ENCODE assay signal across 8 cellular contexts in the genomic region with DNA sequence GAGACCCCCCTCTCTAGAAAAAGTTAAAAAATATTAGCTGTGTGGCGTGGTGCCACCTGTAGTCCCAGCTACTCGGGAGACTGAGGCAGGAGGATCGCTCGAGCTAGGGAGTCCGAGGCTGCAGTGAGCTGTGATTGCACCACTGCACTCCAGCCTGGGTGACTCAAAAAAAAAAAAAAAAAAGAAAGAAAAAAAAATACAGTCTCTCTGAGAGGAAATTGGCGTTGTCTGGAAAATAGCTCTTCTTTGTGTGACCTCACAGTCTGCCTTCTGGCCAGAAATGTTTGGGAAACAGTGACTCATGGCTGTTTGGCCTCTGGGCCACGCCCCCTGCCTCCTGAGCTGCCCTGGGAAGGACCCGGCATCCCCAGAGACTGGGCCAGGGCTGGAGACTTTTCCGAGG. TPM values are rescaled to one million over a fixed set of nuclear protein-coding genes. Genes with fewer than 3 reads are reported as not detected.
A peak's percentile ranks its signal among the peaks of the same experiment; 100 is the strongest.
DNase-seq lines count a peak whose midpoint lies in the region; ATAC-seq, FAIRE-seq and TF ChIP-seq lines count a peak whose summit lies in the region.

No MANE protein-coding gene starts in this region.

- H3K27me3 ChIP-seq in small intestine (ENCODE audit: control insufficient read depth in 2 of 2, insufficient read depth in 2 of 2, low read length in 2 of 2) = no peaks in the 10 kb centered on the region

- POLR2A ChIA-PET in OCI-LY7 (lab: Charles Lee) = interaction anchor here (0.6 to 1.1 kb wide), 3 partner anchors 8 to 676 kb away, joined by 3 to 4 read pairs (median 3); no protein-coding TSS in a partner anchor

- H3K9me2 ChIP-seq in OCI-LY7 (ENCODE audit: insufficient read depth, low read length) = no peaks in the 10 kb centered on the region

- no peak overlapping the region for H2AFZ ChIP-seq in OCI-LY7 (ENCODE audit: low read length)

- H3K9me3 ChIP-seq in small intestine (ENCODE audit: control insufficient read depth, low read depth) (no peaks in the 10 kb centered on the region), OCI-LY7 (ENCODE audit: low read length) (no peaks in the 10 kb centered on the region)

- 35 to 51% (median 50%) methylated on average over 9 of the region's 9 CpGs for WGBS in small intestine, 3 donors

- H3K36me3 ChIP-seq in small intestine (ENCODE audit: control insufficient read depth in 2 of 2, insufficient read depth in 2 of 2, low read length in 2 of 2) (peaks cover 0 to under 1% of the 10 kb centered on the region in 2 donors), OCI-LY7 (ENCODE audit: insufficient read depth, low read length) (no peaks in the 10 kb centered on the region)

- no peak overlapping the region for H3K4me3 ChIP-seq in LNCaP clone FGC (ENCODE audit: low read depth, low read length)
- no peak overlapping the region for H3K4me3 ChIP-seq in astrocyte of the spinal cord (ENCODE audit: low read depth, low read length)
- peak overlapping the region in 1 of 2 donors; percentile 15 for H3K4me3 ChIP-seq in small intestine (ENCODE audit: low read depth in 1 of 2, low read length in 2 of 2)
- no peak overlapping the region for H3K4me3 ChIP-seq in OCI-LY7 (ENCODE audit: low read depth, low read length, poor library complexity, severe bottlenecking)

- FAIRE-seq in small intestine (lab: Jason Lieb, UNC) = no peak

- BruUV-seq in OCI-LY7 (replicated peaks; lab: Mats Ljungman, UMichigan) = no TSS peak

- no peak overlapping the region for H3K4me2 ChIP-seq in OCI-LY7 (ENCODE audit: low read length)

- peak overlapping the region in 1 of 2 donors; percentile 95 for H3K27ac ChIP-seq in small intestine (ENCODE audit: low read depth in 1 of 2, low read length in 1 of 2)
- no peak overlapping the region for H3K27ac ChIP-seq in OCI-LY7 (ENCODE audit: low read depth, low read length, poor library complexity, severe bottlenecking)

- TF ChIP-seq CTCF in LNCaP clone FGC (IDR thresholded peaks at IDR 0.05; ENCODE audit: control insufficient read depth, extremely low read depth, insufficient read depth) = no peak
- TF ChIP-seq CTCF in astrocyte of the spinal cord (IDR thresholded peaks at IDR 0.05; ENCODE audit: low read depth, low read length) = no peak
- TF ChIP-seq CTCF in OCI-LY7 (conservative IDR thresholded peaks at IDR 0.05; ENCODE audit: low read length) = no peak

- peak; percentile 58 for DNase-seq in Ammon's horn (ENCODE audit: low spot score)
- DNase-seq in LNCaP clone FGC (ENCODE audit: low read depth) = peak; percentile 65
- peak; percentile 95 for DNase-seq in astrocyte of the spinal cord (ENCODE audit: low read depth, low spot score)
- peak; percentile 63 for DNase-seq in iPS-NIHi11 (ENCODE audit: low spot score)
- peak; percentile 56 for DNase-seq in small intestine
- DNase-seq in OCI-LY7 (ENCODE audit: low spot score) = no peak

- H3K4me1 ChIP-seq in small intestine (ENCODE audit: control insufficient read depth in 2 of 2, insufficient read depth in 1 of 2, low read depth in 1 of 2, low read length in 1 of 2) (no peaks in the 10 kb centered on the region), OCI-LY7 (ENCODE audit: insufficient read depth, low read length, poor library complexity, severe bottlenecking) (no peaks in the 10 kb centered on the region)

- no peaks in the 10 kb centered on the region for H4K20me1 ChIP-seq in OCI-LY7 (ENCODE audit: insufficient read depth, low read length)

- intact Hi-C loops in OCI-LY7 (cut with micrococcal nuclease; ENCODE audit: unreplicated experiment) = no loop called here

- ATAC-seq in HG02798 (IDR thresholded peaks at IDR 0.05; ENCODE audit: poor library complexity, unreplicated experiment) = no peak
- no peak for ATAC-seq in GM19328 (IDR thresholded peaks at IDR 0.05; ENCODE audit: unreplicated experiment)

- H3K79me2 ChIP-seq in OCI-LY7 (ENCODE audit: insufficient read depth, low read depth, low read length) = no peaks in the 10 kb centered on the region

- in situ Hi-C loops in astrocyte of the spinal cord (cut with HindIII; ENCODE audit: low sequenced_read_pairs) = no loop called here

- CTCF ChIA-PET in OCI-LY7 (lab: Charles Lee; ENCODE audit: unreplicated experiment) = no interaction called here

RNA-seq across cellular contexts. Expression of a gene that starts 10.7 kb away (rescaled TPM):
- polyA plus RNA-seq in small intestine = 10 to 100 TPM; 20.9 to 30.0 (median 28.0) TPM
- total RNA-seq in OCI-LY7 (2014; rRNA removed; shearing (Covaris generic)) = 8.1 and 14.1 TPM in 2 replicates
- 12.1 and 12.4 TPM in 2 replicates for total RNA-seq in OCI-LY7 (2022)

RNA-seq across cellular contexts. Expression of a gene that starts 21.0 kb away (rescaled TPM):
- 100 to 1,000 TPM in 1 of 3 donors, 10 to 100 TPM in 2; 98.6 to 225 (median 99.4) TPM for polyA plus RNA-seq in small intestine
- 90.0 and 111 TPM in 2 replicates for total RNA-seq in OCI-LY7 (2014; rRNA removed; shearing (Covaris generic))
- total RNA-seq in OCI-LY7 (2022) = 264 and 280 TPM in 2 replicates

RNA-seq across cellular contexts. Expression of a gene that starts 33.7 kb away (rescaled TPM):
- 10 to 100 TPM; 55.7 to 86.8 (median 57.6) TPM for polyA plus RNA-seq in small intestine
- 24.5 and 28.1 TPM in 2 replicates for total RNA-seq in OCI-LY7 (2014; rRNA removed; shearing (Covaris generic))
- total RNA-seq in OCI-LY7 (2022) = 84.9 and 96.8 TPM in 2 replicates

RNA-seq across cellular contexts. Expression of a gene that starts 59.9 kb away (rescaled TPM):
- polyA plus RNA-seq in small intestine = 10 to 100 TPM in 2 of 3 donors, 1 to 10 TPM in 1; 7.3 to 24.8 (median 10.0) TPM
- total RNA-seq in OCI-LY7 (2014; rRNA removed; shearing (Covaris generic)) = not detected in 2 replicates
- total RNA-seq in OCI-LY7 (2022) = not detected in 2 replicates
